23 cellular contexts compared by ENCODE assay signal in the genomic region with DNA sequence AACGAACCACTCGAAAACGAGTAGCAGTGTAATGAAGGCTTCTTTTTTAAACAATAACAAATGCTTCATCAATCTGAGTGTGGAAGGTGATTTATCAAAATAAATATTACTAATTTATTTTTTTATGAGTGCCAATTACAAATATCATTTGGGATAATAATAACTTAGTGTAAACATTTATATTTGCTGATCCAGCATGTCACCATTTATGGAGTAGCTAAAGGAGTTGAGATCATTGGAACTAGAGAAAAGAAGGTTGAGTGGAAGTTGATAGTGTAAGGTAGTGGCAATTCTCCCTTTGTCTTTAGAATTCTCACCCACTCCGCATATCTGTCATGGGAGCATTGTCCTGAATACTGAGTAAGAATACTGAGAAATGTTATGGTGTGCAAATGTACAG.
"Had no signal": no experiment of that assay in that cellular context is flagged by ENCODE, and none has a peak within 500 bp of the region (broad histone marks: within the 10 kb centered on the region; RNA-seq: fewer than 3 reads in every experiment).

No MANE protein-coding gene starts in this region.

- H3K27ac ChIP-seq: coronary artery, dorsolateral prefrontal cortex, esophagus muscularis mucosa, foreskin keratinocyte, gastrocnemius medialis, heart right ventricle, left lung, lower lobe of right lung had no signal

- H3K4me1 ChIP-seq: gastrocnemius medialis, heart right ventricle, lower lobe of right lung had no signal

- H3K4me3 ChIP-seq: coronary artery, dorsolateral prefrontal cortex, esophagus muscularis mucosa, gastrocnemius medialis, heart right ventricle, left lung, lower lobe of right lung, mucosa of descending colon had no signal

- FAIRE-seq: colon, endothelial cell of umbilical vein, islet of Langerhans, keratinocyte had no signal

- DNase-seq: dermis blood vessel endothelial cell; dorsolateral prefrontal cortex; effector CD4-positive, alpha-beta T cell; effector memory CD4-positive, alpha-beta T cell; foreskin keratinocyte; gastrocnemius medialis; glutamatergic neuron; head of caudate nucleus; heart right ventricle; hippocampal formation; left cardiac atrium; left lung; left ventricle myocardium superior; lower lobe of right lung; mesenchymal stem cell; mucosa of descending colon; naive B cell had no signal

- ATAC-seq: foreskin keratinocyte, gastrocnemius medialis, heart right ventricle, left cardiac atrium, left lung, left ventricle myocardium superior, lower lobe of right lung, mucosa of descending colon had no signal

- H3K36me3 ChIP-seq: lower lobe of right lung had no signal

- H3K27me3 ChIP-seq: dorsolateral prefrontal cortex, esophagus muscularis mucosa, foreskin keratinocyte, gastrocnemius medialis, heart right ventricle, left lung had no signal

- H3K9me3 ChIP-seq: esophagus muscularis mucosa, gastrocnemius medialis, heart right ventricle, left lung, lower lobe of right lung, mucosa of descending colon had no signal
